1 cellular context compared by ENCODE assay signal in genomic region chr19:30153326-30154210, GRCh38.
TF ChIP-seq lines count a peak whose summit lies in the region.

No MANE protein-coding gene starts in this region.

TF ChIP-seq in GM23338, 12 proteins besides CTCF, POLR2A, EP300 and RAD21 (continued from another document):
- TF ChIP-seq REST (IDR thresholded peaks at IDR 0.05; ENCODE audit: unreplicated experiment) = no peak
